ENCODE assay signal across 9 cellular contexts in the genomic region with DNA sequence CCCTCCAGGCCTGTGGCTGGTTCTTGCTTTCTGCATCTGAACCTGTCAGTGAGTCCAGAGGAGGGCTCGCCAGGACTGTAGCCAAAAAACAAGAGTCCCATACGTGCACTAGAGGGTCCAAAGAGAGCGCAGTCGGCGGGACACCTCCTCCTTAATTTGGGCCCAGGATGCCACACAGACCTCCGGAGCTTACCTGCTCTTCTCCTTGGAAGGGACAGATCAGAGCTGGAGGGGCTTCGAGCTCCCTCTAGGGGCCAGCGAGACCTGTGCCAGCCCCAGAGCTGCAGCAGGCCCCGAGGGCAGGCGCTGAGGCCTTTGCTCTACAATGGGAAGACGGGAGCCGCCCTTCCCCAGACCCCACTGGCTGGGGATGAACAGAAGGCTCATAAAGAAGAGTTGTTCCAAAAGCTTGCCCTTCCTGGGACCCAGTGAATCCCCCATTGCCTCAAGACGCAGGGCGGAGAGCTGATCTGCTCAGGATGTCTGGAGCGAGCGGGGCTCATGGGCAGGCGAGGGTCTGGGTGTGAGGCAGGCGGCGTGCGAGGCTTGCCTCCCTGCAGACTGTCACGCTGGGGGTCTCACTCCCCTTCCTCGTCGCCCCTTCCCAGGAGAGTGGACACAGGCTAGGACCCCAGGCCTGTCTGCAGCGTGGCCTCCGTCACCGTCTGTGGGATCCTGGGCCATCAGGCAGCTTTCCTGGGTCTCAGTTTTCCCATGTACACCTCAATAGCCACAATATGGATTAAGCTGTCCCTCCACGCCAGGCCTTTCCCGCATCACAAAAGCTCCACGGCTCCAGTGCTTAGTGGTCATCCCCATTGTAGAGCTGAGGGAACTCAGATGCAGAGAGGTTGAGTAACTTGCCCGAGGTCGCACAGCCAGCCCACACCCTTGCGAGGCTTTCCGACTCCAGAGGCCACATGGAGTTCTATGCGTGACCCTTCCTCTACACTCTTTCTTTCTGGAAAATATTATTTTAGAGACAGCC. TPM values are rescaled to one million over a fixed set of nuclear protein-coding genes. Genes with fewer than 3 reads are reported as not detected.
DNase-seq lines count a peak whose midpoint lies in the region; ATAC-seq and TF ChIP-seq lines count a peak whose summit lies in the region.
"Had no signal": no experiment of that assay in that cellular context is flagged by ENCODE, and none has a peak within 500 bp of the region (broad histone marks: within the 10 kb centered on the region; RNA-seq: fewer than 3 reads in every experiment).

No MANE protein-coding gene starts in this region.

- no peak for ATAC-seq in HG03039 (IDR thresholded peaks at IDR 0.05; ENCODE audit: unreplicated experiment)
- no peak for ATAC-seq in HG02870 (IDR thresholded peaks at IDR 0.05; ENCODE audit: unreplicated experiment)

- DNase-seq in Daoy (ENCODE audit: low read depth) = peak; percentile 47
- DNase-seq in HuH-7 (ENCODE audit: low spot score) = peak; percentile 46
- DNase-seq in middle frontal gyrus (ENCODE audit: extremely low spot score, low spot score) = peak; percentile 41
- no peak for DNase-seq in activated CD4-positive, CD25-positive, alpha-beta regulatory T cell treated with anti-CD3 and anti-CD28 coated beads, Interleukin-2, amount 50 U/mL, for 72 hours
- DNase-seq in cortex of kidney (lab: John Stamatoyannopoulos, UW) = no peak
- DNase-seq: sigmoid colon had no signal

- no peak overlapping the region for H3K27ac ChIP-seq in VCaP
- H3K27ac ChIP-seq: sigmoid colon had no signal

- TF ChIP-seq CTCF in VCaP (conservative IDR thresholded peaks at IDR 0.05) = peak; percentile 86

RNA-seq across cellular contexts. Expression of gene VSTM2B, which starts 46.9 kb away (rescaled TPM):
- total RNA-seq in Daoy (2014; rRNA removed; shearing (Covaris generic)) = not detected in 2 replicates

Comparison
In these comparisons a context has a peak if more than half of its experiments do, and no peak if none do; other contexts are left out.
1. DNase-seq: peak in Daoy (single experiment), HuH-7 (single experiment) and middle frontal gyrus (single experiment); none in activated CD4-positive, CD25-positive, alpha-beta regulatory T cell treated with anti-CD3 and anti-CD28 coated beads, Interleukin-2, amount 50 U/mL, for 72 hours (single experiment) and cortex of kidney (single experiment).